8 cellular contexts compared by ENCODE assay signal in the genomic region with DNA sequence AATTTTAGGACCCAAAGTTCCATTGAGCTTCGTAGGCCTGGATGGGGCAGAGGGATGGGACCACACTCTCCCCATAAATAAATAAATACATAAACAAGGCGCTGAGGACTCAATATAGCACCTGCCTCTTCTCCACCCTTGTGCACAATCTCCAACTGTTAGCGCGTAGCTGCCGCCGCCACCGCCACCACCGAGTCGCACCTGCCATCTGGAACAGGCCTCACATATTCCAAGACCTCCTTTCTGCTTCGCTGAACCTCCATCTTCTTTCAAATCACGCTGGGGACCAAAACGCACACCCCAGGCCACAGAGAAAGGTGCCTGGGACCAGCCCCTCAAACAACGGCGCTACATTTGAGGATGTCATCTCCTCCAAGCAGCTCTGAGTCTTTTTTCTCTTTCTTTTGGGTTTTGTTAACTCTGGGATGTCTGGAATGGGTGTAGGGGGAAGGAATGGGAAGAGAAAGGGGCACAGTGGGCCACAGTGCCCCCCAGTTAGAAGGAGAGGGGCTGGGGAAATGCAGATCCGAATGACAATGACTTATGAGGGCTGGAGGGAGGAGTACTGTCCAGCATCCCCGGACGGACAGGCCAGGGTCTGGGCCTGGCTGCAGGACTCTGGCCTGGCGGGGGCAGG. TPM values are rescaled to one million over a fixed set of nuclear protein-coding genes. Genes with fewer than 3 reads are reported as not detected.
A peak's percentile ranks its signal among the peaks of the same experiment; 100 is the strongest.
DNase-seq lines count a peak whose midpoint lies in the region; ATAC-seq and TF ChIP-seq lines count a peak whose summit lies in the region.

No MANE protein-coding gene starts in this region.

- H4K8ac ChIP-seq in mesendoderm (ENCODE audit: low read depth, low read length), result no peak overlapping the region

- H3F3A ChIP-seq in Loucy (ENCODE audit: low read depth), result peaks cover 24% of the 10 kb centered on the region

- H2BK120ac ChIP-seq in mesendoderm (ENCODE audit: low read depth, low read length), result no peak overlapping the region

- H2AK5ac ChIP-seq in mesendoderm (ENCODE audit: low read length), result no peak overlapping the region

- H4K5ac ChIP-seq in mesendoderm (ENCODE audit: low read length), result no peak overlapping the region

- H3K9ac ChIP-seq in Loucy (ENCODE audit: low read depth, low read length, poor library complexity, severe bottlenecking), result peak overlapping the region; percentile 89
- no peak overlapping the region for H3K9ac ChIP-seq in mesendoderm (ENCODE audit: low read length)

- no peaks in the 10 kb centered on the region for H3K9me3 ChIP-seq in Loucy (ENCODE audit: insufficient read depth, low read depth, low read length)
- H3K9me3 ChIP-seq in mononuclear cell (ENCODE audit: low read depth, low read length), result no peaks in the 10 kb centered on the region

- H3K4me3 ChIP-seq in Loucy (ENCODE audit: low read length, poor library complexity, severe bottlenecking), result peak overlapping the region; percentile 73
- peak overlapping the region; percentile 12 for H3K4me3 ChIP-seq in mononuclear cell (ENCODE audit: low read length)
- H3K4me3 ChIP-seq in mesendoderm (ENCODE audit: low read length), result no peak overlapping the region

- no CpG with 5 or more reads among the region's 18 CpGs for WGBS in mesendoderm (ENCODE audit: extremely low coverage, insufficient coverage, low lambda C conversion rate)

- TF ChIP-seq CTCF in Loucy (conservative IDR thresholded peaks at IDR 0.05; ENCODE audit: low read length) (0 out of 2 replicates have a peak, but pooled peaks have one; percentile 12), VCaP (conservative IDR thresholded peaks at IDR 0.05) (no peak)

- H2BK15ac ChIP-seq in mesendoderm (replicated peaks; ENCODE audit: low read depth), result no peak overlapping the region

- H2AFZ ChIP-seq in Loucy (ENCODE audit: low read length), result no peak overlapping the region

- no peaks in the 10 kb centered on the region for H4K20me1 ChIP-seq in Loucy (ENCODE audit: insufficient read depth, low read length, poor library complexity, severe bottlenecking)

- no peaks in the 10 kb centered on the region for H3K79me1 ChIP-seq in mesendoderm (ENCODE audit: low read length)

- no peaks in the 10 kb centered on the region for H3K36me3 ChIP-seq in Loucy (ENCODE audit: insufficient read depth, low read length)
- no peaks in the 10 kb centered on the region for H3K36me3 ChIP-seq in mesendoderm (ENCODE audit: control insufficient read depth, insufficient read depth, low read length)

- no peak for ATAC-seq in GM21360 (IDR thresholded peaks at IDR 0.05; ENCODE audit: unreplicated experiment)

- H3K79me2 ChIP-seq in Loucy (ENCODE audit: insufficient read depth, low read length), result peaks cover 83% of the 10 kb centered on the region
- H3K79me2 ChIP-seq in mesendoderm (ENCODE audit: control insufficient read depth, insufficient read depth, low read length), result no peaks in the 10 kb centered on the region

- H3K27me3 ChIP-seq in Loucy (ENCODE audit: insufficient read depth, low read length, poor library complexity, severe bottlenecking) (no peaks in the 10 kb centered on the region), mononuclear cell (ENCODE audit: insufficient read depth, low read length) (no peaks in the 10 kb centered on the region), mesendoderm (ENCODE audit: insufficient read depth, low read length, poor library complexity) (no peaks in the 10 kb centered on the region)

- H3K23ac ChIP-seq in mesendoderm (ENCODE audit: low read length), result no peak overlapping the region

- H3K4me2 ChIP-seq in Loucy (ENCODE audit: low read depth, low read length, poor library complexity, severe bottlenecking) (peak overlapping the region; percentile 92), mesendoderm (ENCODE audit: low read length) (no peak overlapping the region)

- DNase-seq in COLO668 (lab: John Stamatoyannopoulos, UW; ENCODE audit: unreplicated experiment) (peak; percentile 76), foreskin melanocyte (no peak), HuH-7 (ENCODE audit: low spot score) (no peak), mesendoderm (no peak)

- peaks cover 81% of the 10 kb centered on the region for H3K4me1 ChIP-seq in Loucy (ENCODE audit: insufficient read depth, low read length, poor library complexity, severe bottlenecking)
- peaks cover 69% of the 10 kb centered on the region for H3K4me1 ChIP-seq in mononuclear cell (ENCODE audit: insufficient read depth, low read length)
- H3K4me1 ChIP-seq in mesendoderm (ENCODE audit: control insufficient read depth, low read depth, low read length), result peaks cover 5% of the 10 kb centered on the region

- no peak overlapping the region for H2BK5ac ChIP-seq in mesendoderm (ENCODE audit: low read length)

- no peak overlapping the region for H3K4ac ChIP-seq in mesendoderm (ENCODE audit: low read depth, low read length)

- H3K18ac ChIP-seq in mesendoderm (ENCODE audit: low read length), result no peak overlapping the region

- H3K27ac ChIP-seq in VCaP, result peak overlapping the region; percentile 73
- no peak overlapping the region for H3K27ac ChIP-seq in mesendoderm (ENCODE audit: low read depth, low read length)

- no peak overlapping the region for H3K56ac ChIP-seq in mesendoderm (ENCODE audit: low read length)

- H3K9me2 ChIP-seq in Loucy (replicated peaks; ENCODE audit: low read depth, low read length), result no peaks in the 10 kb centered on the region

RNA-seq across cellular contexts. Expression of a gene that starts 49.7 kb away (rescaled TPM):
- total RNA-seq in mononuclear cell, result 26.2 TPM
- polyA plus RNA-seq in mesendoderm (2013, experiment 1 of 2), result 9.5 TPM
- polyA plus RNA-seq in mesendoderm (2013, experiment 2 of 2), result 9.0 TPM
